Comparison of ENCODE assay signal across 17 cellular contexts in the genomic region with DNA sequence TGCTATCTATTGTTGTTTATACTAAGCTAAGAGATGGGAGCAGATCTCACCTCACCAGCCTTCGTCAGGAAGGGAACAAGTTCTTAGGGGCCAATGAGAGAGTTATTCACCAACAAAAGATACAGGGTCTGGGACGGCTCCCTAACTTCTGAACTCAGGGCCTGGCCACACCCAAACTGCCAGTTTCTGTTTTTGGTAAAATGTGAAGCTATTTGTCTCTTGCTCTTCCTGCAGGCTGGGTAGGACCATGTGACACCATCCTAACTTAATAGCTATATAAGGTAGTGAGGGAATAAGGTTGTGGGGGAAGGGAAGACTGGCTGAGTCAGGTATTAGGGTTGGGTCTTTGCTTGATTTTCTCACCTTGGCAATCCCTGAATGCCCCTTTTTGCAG.
A peak's percentile ranks its signal among the peaks of the same experiment; 100 is the strongest.
DNase-seq lines count a peak whose midpoint lies in the region; ATAC-seq and TF ChIP-seq lines count a peak whose summit lies in the region.
"Had no signal": no experiment of that assay in that cellular context is flagged by ENCODE, and none has a peak within 500 bp of the region (broad histone marks: within the 10 kb centered on the region; RNA-seq: fewer than 3 reads in every experiment).

No MANE protein-coding gene starts in this region.

- H3K27me3 ChIP-seq in BLaER1, result no peaks in the 10 kb centered on the region
- H3K27me3 ChIP-seq: BE2C had no signal

- H3K4me3 ChIP-seq in BLaER1, result no peak overlapping the region

- H3K9me3 ChIP-seq in BLaER1, result peaks cover 15% of the 10 kb centered on the region; the same call in 1 of the 2 replicates
- H3K9me3 ChIP-seq: BE2C had no signal

- no peaks in the 10 kb centered on the region for H4K20me1 ChIP-seq in BLaER1

- ATAC-seq in left colon, result peak; percentile 19
- no peak for ATAC-seq in GM18907 (IDR thresholded peaks at IDR 0.05; ENCODE audit: unreplicated experiment)
- ATAC-seq: HepG2, Right ventricle myocardium inferior had no signal

- no peak overlapping the region for H3K4me3 Mint-ChIP-seq in T-helper 1 cell treated with Interleukin-12 subunit alpha and Interleukin-12 subunit beta and Interleukin-4 antibody, amounts not matched to agents 30 μg/mL and 1 μg/mL, for 36 hours
- H3K4me3 Mint-ChIP-seq: CD4-positive, alpha-beta T cell had no signal

- H3K27me3 Mint-ChIP-seq in T-helper 1 cell treated with Interleukin-12 subunit alpha and Interleukin-12 subunit beta and Interleukin-4 antibody, amounts not matched to agents 30 μg/mL and 1 μg/mL, for 36 hours (ENCODE audit: low read depth), result no peaks in the 10 kb centered on the region
- H3K27me3 Mint-ChIP-seq: CD4-positive, alpha-beta T cell had no signal

- peaks cover 6% of the 10 kb centered on the region for H3K4me1 ChIP-seq in BLaER1
- H3K4me1 ChIP-seq: BE2C had no signal

- no peaks in the 10 kb centered on the region for H3K36me3 ChIP-seq in BLaER1
- H3K36me3 ChIP-seq: BE2C had no signal

- TF ChIP-seq CTCF in GM20000 (IDR thresholded peaks at IDR 0.05; ENCODE audit: extremely low read depth, missing control alignments), result no peak

- no peak overlapping the region for H3K27ac ChIP-seq in BLaER1
- H3K27ac ChIP-seq: HL-60 had no signal

- H3K9me3 Mint-ChIP-seq in T-helper 1 cell treated with Interleukin-12 subunit alpha and Interleukin-12 subunit beta and Interleukin-4 antibody, amounts not matched to agents 30 μg/mL and 1 μg/mL, for 36 hours, result peaks cover 18% of the 10 kb centered on the region

- H3K27ac Mint-ChIP-seq in T-helper 1 cell treated with Interleukin-12 subunit alpha and Interleukin-12 subunit beta and Interleukin-4 antibody, amounts not matched to agents 30 μg/mL and 1 μg/mL, for 36 hours, result peak overlapping the region; percentile 39
- H3K27ac Mint-ChIP-seq: CD4-positive, alpha-beta T cell had no signal

- intact Hi-C loops in left colon (cut with DNase I, micrococcal nuclease), result no loop called here

- DNase-seq in ELF-1 (ENCODE audit: low read depth, low spot score) (peak; percentile 30), left colon (no peak), NCI-H82 treated with DMSO at 0.1 percent for 48 hours (lab: John Stamatoyannopoulos, UW; ENCODE audit: unreplicated experiment) (no peak), GM20000 (ENCODE audit: low spot score) (no peak)
- DNase-seq: BE2C; CD4-positive, alpha-beta T cell; H7; KBM-7; NCI-H2171 treated with DMSO at 0.1 percent for 48 hours; NCI-H446; NCI-H526 had no signal

- H3K4me2 ChIP-seq in BLaER1, result peak overlapping the region; percentile 18; the same call in 1 of the 2 replicates

- H3K9ac ChIP-seq in BLaER1, result no peak overlapping the region

- peaks cover 15% of the 10 kb centered on the region for H3K4me1 Mint-ChIP-seq in T-helper 1 cell treated with Interleukin-12 subunit alpha and Interleukin-12 subunit beta and Interleukin-4 antibody, amounts not matched to agents 30 μg/mL and 1 μg/mL, for 36 hours (ENCODE audit: low read depth)

- peaks cover 6% of the 10 kb centered on the region for H3K36me3 Mint-ChIP-seq in T-helper 1 cell treated with Interleukin-12 subunit alpha and Interleukin-12 subunit beta and Interleukin-4 antibody, amounts not matched to agents 30 μg/mL and 1 μg/mL, for 36 hours (ENCODE audit: low read depth)
